In the genomic region with DNA sequence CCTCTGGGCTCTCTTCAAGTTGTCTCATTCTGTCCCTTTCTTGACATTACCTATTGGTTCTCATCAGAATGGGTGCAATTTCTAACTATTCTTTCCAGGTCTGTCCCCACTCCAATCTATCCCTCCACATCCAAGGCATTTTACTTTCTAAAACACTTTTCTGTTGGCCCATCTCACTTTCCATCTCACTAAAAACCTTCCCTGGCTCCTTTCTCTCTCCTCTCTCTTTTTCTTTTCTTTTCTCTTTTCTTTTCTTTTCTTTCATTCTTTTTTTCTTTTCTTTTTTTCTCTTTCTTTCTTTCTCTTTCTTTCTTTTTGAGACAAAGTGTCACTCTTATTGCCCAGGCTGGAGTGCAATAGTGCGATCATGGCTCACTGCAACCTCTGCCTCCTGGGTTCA, we compare ENCODE assay signal across 15 cellular contexts.
"Had no signal": no experiment of that assay in that cellular context is flagged by ENCODE, and none has a peak within 500 bp of the region (broad histone marks: within the 10 kb centered on the region; RNA-seq: fewer than 3 reads in every experiment).

No MANE protein-coding gene starts in this region.

- H3K36me3 ChIP-seq: gastrocnemius medialis, heart right ventricle, transverse colon had no signal

- H3K9me3 ChIP-seq: gastrocnemius medialis, heart right ventricle, transverse colon had no signal

- DNase-seq: activated CD4-positive, alpha-beta T cell treated with anti-CD3 and anti-CD28 coated beads, Interleukin-2, amount 50 U/mL, for 4 hours; activated T-cell treated with anti-CD3 and anti-CD28 coated beads, Interleukin-2, amount 50 U/mL, for 1 hour; central memory CD4-positive, alpha-beta T cell; cortex of kidney; effector CD8-positive, alpha-beta T cell; gastrocnemius medialis; heart right ventricle; islet precursor cell; mammary epithelial cell; retina; stimulated activated CD4-positive, alpha-beta T cell treated with anti-CD3 and anti-CD28 coated beads, Interleukin-4, amount 100 ng/mL, for 1 hour; stimulated activated CD8-positive, alpha-beta memory T cell treated with anti-CD3 and anti-CD28 coated beads, Interleukin-4, amount 100 ng/mL, for 48 hours; transverse colon had no signal

- H3K4me3 ChIP-seq: gastrocnemius medialis, heart right ventricle, transverse colon had no signal

- H3K27ac ChIP-seq: epithelial cell of prostate, gastrocnemius medialis, transverse colon had no signal

- H3K27me3 ChIP-seq: gastrocnemius medialis, heart right ventricle, transverse colon had no signal

- ATAC-seq: gastrocnemius medialis, heart right ventricle, left lobe of liver had no signal
